8 cellular contexts compared by ENCODE assay signal in genomic region chr13:79679334-79679733, GRCh38.
DNase-seq lines count a peak whose midpoint lies in the region; ATAC-seq, FAIRE-seq and TF ChIP-seq lines count a peak whose summit lies in the region.

No MANE protein-coding gene starts in this region.

- no peak overlapping the region for H3K4me2 ChIP-seq in SK-N-SH

- H3K27ac ChIP-seq in SK-N-SH (ENCODE audit: low read depth in 2 of 2, low read length in 1 of 2) (peak overlapping the region in 1 of 2 experiments; percentile 92; a peak in 2 of 4 replicates), endodermal cell (ENCODE audit: low read depth, low read length) (no peak overlapping the region), mesodermal cell (ENCODE audit: low read depth, low read length, severe bottlenecking) (peak overlapping the region; percentile 71), thoracic aorta (no peak overlapping the region)

- H3K36me3 ChIP-seq in SK-N-SH (replicated peaks in 1 of 2; ENCODE audit: control insufficient read depth in 1 of 2, insufficient read depth in 2 of 2, low read length in 1 of 2) = no peaks in the 10 kb centered on the region
- no peaks in the 10 kb centered on the region for H3K36me3 ChIP-seq in endodermal cell (ENCODE audit: control insufficient read depth, insufficient read depth, low read length)
- H3K36me3 ChIP-seq in mesodermal cell (ENCODE audit: control insufficient read depth, insufficient read depth, low read length) = no peaks in the 10 kb centered on the region
- no peaks in the 10 kb centered on the region for H3K36me3 ChIP-seq in thoracic aorta

- no peaks in the 10 kb centered on the region for H3K79me2 ChIP-seq in SK-N-SH (ENCODE audit: insufficient read depth)

- 21% methylated on average over 2 of the region's 2 CpGs for WGBS in SK-N-SH (ENCODE audit: low lambda C conversion rate)
- WGBS in endodermal cell (ENCODE audit: insufficient coverage in 1 of 2, insufficient read length in 1 of 2), 2 experiments = 10 to 31% methylated on average over 1 to 2 of the region's 2 CpGs
- WGBS in mesodermal cell (ENCODE audit: insufficient coverage in 2 of 2), 2 experiments = 0 to 22% methylated on average over 2 of the region's 2 CpGs

- no peaks in the 10 kb centered on the region for H3K27me3 ChIP-seq in SK-N-SH (ENCODE audit: insufficient read depth)
- no peaks in the 10 kb centered on the region for H3K27me3 ChIP-seq in endodermal cell (ENCODE audit: control insufficient read depth, insufficient read depth, low read length, poor library complexity, severe bottlenecking)
- no peaks in the 10 kb centered on the region for H3K27me3 ChIP-seq in thoracic aorta (replicated peaks; ENCODE audit: insufficient read depth)

- no peaks in the 10 kb centered on the region for H3K27me3 Mint-ChIP-seq in endodermal cell (ENCODE audit: insufficient read depth)

- DNase-seq in activated CD4-positive, alpha-beta T cell treated with anti-CD3 and anti-CD28 coated beads for 24 hours (ENCODE audit: low read depth in 2 of 2) = peak; percentile 2 to 38
- no peak for DNase-seq in activated CD4-positive, alpha-beta T cell treated with anti-CD3 and anti-CD28 coated beads, Interleukin-2, amount 50 U/mL, for 4 hours
- peak; percentile 9 for DNase-seq in H54 (ENCODE audit: insufficient read length, low spot score)
- peak; percentile 12 for DNase-seq in SK-N-SH
- DNase-seq in endodermal cell = peak; percentile 90
- DNase-seq in thoracic aorta (ENCODE audit: low spot score) = no peak

- POLR2A ChIA-PET in SK-N-SH (lab: Yijun Ruan, JAX) = no interaction called here

- H2AFZ ChIP-seq in SK-N-SH (ENCODE audit: low read depth) = no peak overlapping the region

- H3K9me2 ChIP-seq in SK-N-SH = no peaks in the 10 kb centered on the region

- no peak overlapping the region for H3K4me3 ChIP-seq in SK-N-SH (ENCODE audit: low read depth in 2 of 2, low read length in 1 of 2)
- H3K4me3 ChIP-seq in endodermal cell (ENCODE audit: low read length) = no peak overlapping the region
- no peak overlapping the region for H3K4me3 ChIP-seq in mesodermal cell (ENCODE audit: extremely low read depth, insufficient read depth, low read length, poor library complexity, severe bottlenecking)
- H3K4me3 ChIP-seq in thoracic aorta = no peak overlapping the region

- CTCF ChIA-PET in SK-N-SH (lab: Yijun Ruan, JAX) = interaction anchor here (0.7 to 2.9 kb wide), 24 partner anchors 9 to 1338 kb away, joined by 3 to 20 read pairs (median 4); partner anchors contain the start of gene SPRY2

- no peak for TF ChIP-seq POLR2A in H54 (IDR thresholded peaks at IDR 0.05; ENCODE audit: low read depth, low read length)

- TF ChIP-seq RAD21 in SK-N-SH (IDR thresholded peaks at IDR 0.05; ENCODE audit: low read length) = peak; percentile 88

- peaks cover 4% of the 10 kb centered on the region for H3F3A ChIP-seq in SK-N-SH (replicated peaks; ENCODE audit: insufficient read depth)

- peaks cover 2% of the 10 kb centered on the region for H3K9me3 Mint-ChIP-seq in endodermal cell

- peak; percentile 88 for FAIRE-seq in H54 (lab: Jason Lieb, UNC)

- no peaks in the 10 kb centered on the region for H3K9me3 ChIP-seq in SK-N-SH
- H3K9me3 ChIP-seq in endodermal cell (ENCODE audit: control insufficient read depth, low read length) = no peaks in the 10 kb centered on the region
- H3K9me3 ChIP-seq in mesodermal cell (ENCODE audit: control insufficient read depth, low read length) = peaks cover 6% of the 10 kb centered on the region
- H3K9me3 ChIP-seq in thoracic aorta = no peaks in the 10 kb centered on the region

- peaks cover 14 to 30% of the 10 kb centered on the region in 2 experiments; a peak in 3 of 4 replicates for H3K4me1 ChIP-seq in SK-N-SH (ENCODE audit: control insufficient read depth in 1 of 2, insufficient read depth in 2 of 2, low read depth in 1 of 2, low read length in 1 of 2)
- no peaks in the 10 kb centered on the region for H3K4me1 ChIP-seq in endodermal cell (ENCODE audit: control insufficient read depth, insufficient read depth, low read length)
- peaks cover 13% of the 10 kb centered on the region for H3K4me1 ChIP-seq in mesodermal cell (ENCODE audit: control insufficient read depth, insufficient read depth, low read length, poor library complexity, severe bottlenecking)
- no peaks in the 10 kb centered on the region for H3K4me1 ChIP-seq in thoracic aorta (ENCODE audit: control insufficient read depth in 1 of 2, low read depth in 2 of 2)

- H3K27ac Mint-ChIP-seq in endodermal cell = no peak overlapping the region

- no peak overlapping the region for H3K9ac ChIP-seq in SK-N-SH
- H3K9ac ChIP-seq in endodermal cell (ENCODE audit: extremely low read depth, low read length, poor library complexity, severe bottlenecking) = no peak overlapping the region

- H3K36me3 Mint-ChIP-seq in endodermal cell (ENCODE audit: low read depth) = no peaks in the 10 kb centered on the region

- TF ChIP-seq CTCF in LNCAP (IDR thresholded peaks at IDR 0.05) = peak; percentile 73
- TF ChIP-seq CTCF in SK-N-SH (IDR thresholded peaks at IDR 0.05) = peak; percentile 80
- TF ChIP-seq CTCF in endodermal cell (conservative IDR thresholded peaks at IDR 0.05) = peak; percentile 98
- peak; percentile 67 for TF ChIP-seq CTCF in thoracic aorta (IDR thresholded peaks at IDR 0.05)

- no peak for ATAC-seq in thoracic aorta (ENCODE audit: insufficient number of reproducible peaks, low FRiP score, low read depth)

- TF ChIP-seq EP300 in SK-N-SH (IDR thresholded peaks at IDR 0.05; ENCODE audit: borderline replicate concordance in 1 of 2, low read depth in 1 of 2, low read length in 1 of 2) = peak in 1 of 2 experiments; percentile 47; a peak in 1 of 4 replicates

- H3K4me3 Mint-ChIP-seq in endodermal cell = no peak overlapping the region

- no peaks in the 10 kb centered on the region for H4K20me1 ChIP-seq in SK-N-SH (ENCODE audit: insufficient read depth)

- peaks cover 8% of the 10 kb centered on the region for H3K4me1 Mint-ChIP-seq in endodermal cell

TF ChIP-seq in SK-N-SH, 30 proteins besides CTCF, POLR2A, EP300 and RAD21:
- peak; percentile 35; the same call in 1 of the 2 replicates for TF ChIP-seq RCOR1 (IDR thresholded peaks at IDR 0.05; ENCODE audit: low read length)
- TF ChIP-seq, protein P1, sequence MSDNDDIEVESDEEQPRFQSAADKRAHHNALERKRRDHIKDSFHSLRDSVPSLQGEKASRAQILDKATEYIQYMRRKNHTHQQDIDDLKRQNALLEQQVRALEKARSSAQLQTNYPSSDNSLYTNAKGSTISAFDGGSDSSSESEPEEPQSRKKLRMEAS (IDR thresholded peaks at IDR 0.05; ENCODE audit: low read depth) = 0 out of 2 replicates have a peak, but pooled peaks have one; percentile 14
- TF ChIP-seq MEF2A (IDR thresholded peaks at IDR 0.05; ENCODE audit: borderline replicate concordance, low read depth) = no peak
- peak; percentile 77 for TF ChIP-seq SMC3 (IDR thresholded peaks at IDR 0.05; ENCODE audit: low read depth, low read length)

Comparison
In these comparisons a context has a peak if more than half of its experiments do, and no peak if none do; other contexts are left out.
1. DNase-seq: peak in activated CD4-positive, alpha-beta T cell treated with anti-CD3 and anti-CD28 coated beads for 24 hours (2 of 2), H54 (single experiment), SK-N-SH (single experiment) and endodermal cell (single experiment); none in activated CD4-positive, alpha-beta T cell treated with anti-CD3 and anti-CD28 coated beads, Interleukin-2, amount 50 U/mL, for 4 hours (0 of 2) and thoracic aorta (single experiment).
2. Peak in every context shown above with its lines, with median percentiles within 50 percentile points of each other: CTCF ChIP-seq.